ENCODE assay signal across 1 cellular context in the genomic region with DNA sequence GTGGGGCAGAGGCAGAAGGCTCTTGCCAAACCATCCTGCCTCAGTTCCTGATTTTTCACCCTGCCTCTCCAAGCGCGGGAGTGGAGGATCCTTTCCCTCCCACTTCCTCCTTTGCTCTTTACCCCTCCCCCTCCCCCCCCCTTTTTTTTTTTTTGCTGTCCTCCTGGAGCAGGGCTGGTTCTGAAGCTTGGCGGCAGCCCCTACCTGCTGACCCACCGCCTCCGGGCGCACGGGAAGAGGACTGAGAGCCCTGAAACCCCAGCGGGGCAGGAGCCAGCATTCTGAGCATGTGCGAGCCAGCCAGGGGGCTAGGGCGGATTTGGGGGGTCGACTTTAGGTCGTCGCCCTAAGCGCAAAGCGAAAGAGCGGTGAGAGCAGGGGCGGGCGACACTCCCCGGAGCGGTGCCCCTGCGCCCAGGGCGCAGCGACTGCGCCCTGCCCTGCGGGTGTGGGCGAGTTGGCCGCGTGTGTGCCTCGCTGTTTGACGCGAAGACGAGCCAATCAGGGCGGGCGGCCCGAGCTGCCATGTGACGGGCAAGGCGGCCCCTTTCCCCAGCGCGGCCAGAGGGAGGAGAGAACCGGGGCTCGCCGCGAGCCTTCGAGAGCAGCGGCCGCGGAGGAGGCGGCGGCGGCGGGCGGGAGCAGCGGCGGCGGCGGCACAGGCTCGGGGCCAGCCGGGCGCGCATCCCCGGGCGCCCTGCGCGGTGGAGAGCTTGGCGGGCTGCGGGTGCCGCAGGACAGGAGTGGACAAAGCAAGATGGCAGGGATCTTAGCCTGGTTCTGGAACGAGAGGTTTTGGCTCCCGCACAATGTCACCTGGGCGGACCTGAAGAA.
A peak's percentile ranks its signal among the peaks of the same experiment; 100 is the strongest.
TF ChIP-seq lines count a peak whose summit lies in the region.

Gene CERS6 (plus strand): TSS at position 581 of the 834 bp plus-strand sequence. CDS start 177 bp downstream, at position 758.

TF ChIP-seq in K562, 482 proteins besides CTCF, POLR2A, EP300 and RAD21 (continued from another document and continues in another):
- TF ChIP-seq, protein P1, sequence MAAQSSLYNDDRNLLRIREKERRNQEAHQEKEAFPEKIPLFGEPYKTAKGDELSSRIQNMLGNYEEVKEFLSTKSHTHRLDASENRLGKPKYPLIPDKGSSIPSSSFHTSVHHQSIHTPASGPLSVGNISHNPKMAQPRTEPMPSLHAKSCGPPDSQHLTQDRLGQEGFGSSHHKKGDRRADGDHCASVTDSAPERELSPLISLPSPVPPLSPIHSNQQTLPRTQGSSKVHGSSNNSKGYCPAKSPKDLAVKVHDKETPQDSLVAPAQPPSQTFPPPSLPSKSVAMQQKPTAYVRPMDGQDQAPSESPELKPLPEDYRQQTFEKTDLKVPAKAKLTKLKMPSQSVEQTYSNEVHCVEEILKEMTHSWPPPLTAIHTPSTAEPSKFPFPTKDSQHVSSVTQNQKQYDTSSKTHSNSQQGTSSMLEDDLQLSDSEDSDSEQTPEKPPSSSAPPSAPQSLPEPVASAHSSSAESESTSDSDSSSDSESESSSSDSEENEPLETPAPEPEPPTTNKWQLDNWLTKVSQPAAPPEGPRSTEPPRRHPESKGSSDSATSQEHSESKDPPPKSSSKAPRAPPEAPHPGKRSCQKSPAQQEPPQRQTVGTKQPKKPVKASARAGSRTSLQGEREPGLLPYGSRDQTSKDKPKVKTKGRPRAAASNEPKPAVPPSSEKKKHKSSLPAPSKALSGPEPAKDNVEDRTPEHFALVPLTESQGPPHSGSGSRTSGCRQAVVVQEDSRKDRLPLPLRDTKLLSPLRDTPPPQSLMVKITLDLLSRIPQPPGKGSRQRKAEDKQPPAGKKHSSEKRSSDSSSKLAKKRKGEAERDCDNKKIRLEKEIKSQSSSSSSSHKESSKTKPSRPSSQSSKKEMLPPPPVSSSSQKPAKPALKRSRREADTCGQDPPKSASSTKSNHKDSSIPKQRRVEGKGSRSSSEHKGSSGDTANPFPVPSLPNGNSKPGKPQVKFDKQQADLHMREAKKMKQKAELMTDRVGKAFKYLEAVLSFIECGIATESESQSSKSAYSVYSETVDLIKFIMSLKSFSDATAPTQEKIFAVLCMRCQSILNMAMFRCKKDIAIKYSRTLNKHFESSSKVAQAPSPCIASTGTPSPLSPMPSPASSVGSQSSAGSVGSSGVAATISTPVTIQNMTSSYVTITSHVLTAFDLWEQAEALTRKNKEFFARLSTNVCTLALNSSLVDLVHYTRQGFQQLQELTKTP (IDR thresholded peaks at IDR 0.05; ENCODE audit: low read depth in 1 of 2, partially characterized antibody in 2 of 2): peak in 1 of 2 experiments; percentile 62
- TF ChIP-seq NUFIP1 (IDR thresholded peaks at IDR 0.05; ENCODE audit: partially characterized antibody) (no peak), ZFPM2 (CRISPR knock-in tag; IDR thresholded peaks at IDR 0.05) (no peak), ZNF444 (CRISPR knock-in tag; IDR thresholded peaks at IDR 0.05) (peak; percentile 25; the same call in 1 of the 2 replicates), EZH2 (IDR thresholded peaks at IDR 0.05; ENCODE audit: borderline replicate concordance, low read depth, low read length) (no peak), ELK3 (CRISPR knock-in tag; IDR thresholded peaks at IDR 0.05) (no peak), DNMT1 (IDR thresholded peaks at IDR 0.05) (no peak), MYNN (IDR thresholded peaks at IDR 0.05) (no peak; the same call in 1 of the 2 replicates), MYNN (CRISPR knock-in tag; IDR thresholded peaks at IDR 0.05) (no peak), ZNF586 (CRISPR knock-in tag; conservative IDR thresholded peaks at IDR 0.05) (no peak), ZNF311 (CRISPR knock-in tag; IDR thresholded peaks at IDR 0.05) (no peak), CHD2 (IDR thresholded peaks at IDR 0.05; ENCODE audit: low read depth, low read length) (no peak), ZNF76 (CRISPR knock-in tag; IDR thresholded peaks at IDR 0.05; ENCODE audit: borderline replicate concordance) (no peak), BMI1 (IDR thresholded peaks at IDR 0.05; ENCODE audit: low read length) (no peak), HDAC1 (IDR thresholded peaks at IDR 0.05) (peak in 1 of 2 experiments; percentile 79; a peak in 2 of 4 replicates), ZBTB5 (IDR thresholded peaks at IDR 0.05) (no peak), TGIF2 (CRISPR knock-in tag; IDR thresholded peaks at IDR 0.05) (peak; percentile 79; the same call in 1 of the 2 replicates), ZNF165 (CRISPR knock-in tag; IDR thresholded peaks at IDR 0.05; ENCODE audit: borderline replicate concordance) (no peak), ZNF121 (CRISPR knock-in tag; conservative IDR thresholded peaks at IDR 0.05) (peak; percentile 55), HNRNPL (IDR thresholded peaks at IDR 0.05; ENCODE audit: low read depth, low read length) (peak; percentile 99), TCF3 (CRISPR knock-in tag; IDR thresholded peaks at IDR 0.05) (no peak), C11orf30 (IDR thresholded peaks at IDR 0.05; ENCODE audit: low read depth) (no peak), EHMT2 (IDR thresholded peaks at IDR 0.05) (no peak), MXI1 (IDR thresholded peaks at IDR 0.05; ENCODE audit: low read depth, low read length) (no peak), PML (IDR thresholded peaks at IDR 0.05; ENCODE audit: low read length) (peak; percentile 51; the same call in 1 of the 2 replicates), POU5F1 (IDR thresholded peaks at IDR 0.05; ENCODE audit: borderline replicate concordance, low read depth, low read length, partially characterized antibody) (no peak), ZNF277 (CRISPR knock-in tag; IDR thresholded peaks at IDR 0.05; ENCODE audit: borderline replicate concordance) (no peak), ASH1L (IDR thresholded peaks at IDR 0.05; ENCODE audit: borderline replicate concordance, low read depth, partially characterized antibody) (no peak), ETS1 (conservative IDR thresholded peaks at IDR 0.05; ENCODE audit: control insufficient read depth, low read depth, low read length) (peak; percentile 60; the same call in 1 of the 2 replicates), ETS2 (tag; IDR thresholded peaks at IDR 0.05; ENCODE audit: borderline replicate concordance, poor library complexity, severe bottlenecking) (no peak), DIDO1 (tag; IDR thresholded peaks at IDR 0.05; ENCODE audit: low read depth) (no peak), ZNF785 (CRISPR knock-in tag; IDR thresholded peaks at IDR 0.05) (no peak), PHF8 (IDR thresholded peaks at IDR 0.05; ENCODE audit: borderline replicate concordance, low read length) (peak; percentile 81; the same call in 1 of the 2 replicates), ZBED1 (IDR thresholded peaks at IDR 0.05) (no peak), XRCC5 (IDR thresholded peaks at IDR 0.05; ENCODE audit: low read depth, low read length) (no peak), ZNF146 (CRISPR knock-in tag; IDR thresholded peaks at IDR 0.05; ENCODE audit: unreplicated experiment) (no peak), ZNF699 (CRISPR knock-in tag; IDR thresholded peaks at IDR 0.05; ENCODE audit: insufficient replicate concordance) (no peak), TEAD2 (tag; IDR thresholded peaks at IDR 0.05) (no peak), LARP7 (IDR thresholded peaks at IDR 0.05) (no peak), COPS2 (conservative IDR thresholded peaks at IDR 0.05) (no peak), RFX7 (CRISPR knock-in tag; IDR thresholded peaks at IDR 0.05) (no peak), THRB (CRISPR knock-in tag; conservative IDR thresholded peaks at IDR 0.05) (no peak), FOXO4 (CRISPR knock-in tag; IDR thresholded peaks at IDR 0.05) (no peak), PHF20 (IDR thresholded peaks at IDR 0.05; ENCODE audit: partially characterized antibody) (no peak)
- TF ChIP-seq, protein P2, sequence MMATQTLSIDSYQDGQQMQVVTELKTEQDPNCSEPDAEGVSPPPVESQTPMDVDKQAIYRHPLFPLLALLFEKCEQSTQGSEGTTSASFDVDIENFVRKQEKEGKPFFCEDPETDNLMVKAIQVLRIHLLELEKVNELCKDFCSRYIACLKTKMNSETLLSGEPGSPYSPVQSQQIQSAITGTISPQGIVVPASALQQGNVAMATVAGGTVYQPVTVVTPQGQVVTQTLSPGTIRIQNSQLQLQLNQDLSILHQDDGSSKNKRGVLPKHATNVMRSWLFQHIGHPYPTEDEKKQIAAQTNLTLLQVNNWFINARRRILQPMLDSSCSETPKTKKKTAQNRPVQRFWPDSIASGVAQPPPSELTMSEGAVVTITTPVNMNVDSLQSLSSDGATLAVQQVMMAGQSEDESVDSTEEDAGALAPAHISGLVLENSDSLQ (IDR thresholded peaks at IDR 0.05): peak; percentile 98
- TF ChIP-seq, protein P3, sequence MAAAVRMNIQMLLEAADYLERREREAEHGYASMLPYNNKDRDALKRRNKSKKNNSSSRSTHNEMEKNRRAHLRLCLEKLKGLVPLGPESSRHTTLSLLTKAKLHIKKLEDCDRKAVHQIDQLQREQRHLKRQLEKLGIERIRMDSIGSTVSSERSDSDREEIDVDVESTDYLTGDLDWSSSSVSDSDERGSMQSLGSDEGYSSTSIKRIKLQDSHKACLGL (CRISPR knock-in tag; IDR thresholded peaks at IDR 0.05; ENCODE audit: borderline replicate concordance, poor library complexity, severe bottlenecking): no peak
- TF ChIP-seq, protein P4, sequence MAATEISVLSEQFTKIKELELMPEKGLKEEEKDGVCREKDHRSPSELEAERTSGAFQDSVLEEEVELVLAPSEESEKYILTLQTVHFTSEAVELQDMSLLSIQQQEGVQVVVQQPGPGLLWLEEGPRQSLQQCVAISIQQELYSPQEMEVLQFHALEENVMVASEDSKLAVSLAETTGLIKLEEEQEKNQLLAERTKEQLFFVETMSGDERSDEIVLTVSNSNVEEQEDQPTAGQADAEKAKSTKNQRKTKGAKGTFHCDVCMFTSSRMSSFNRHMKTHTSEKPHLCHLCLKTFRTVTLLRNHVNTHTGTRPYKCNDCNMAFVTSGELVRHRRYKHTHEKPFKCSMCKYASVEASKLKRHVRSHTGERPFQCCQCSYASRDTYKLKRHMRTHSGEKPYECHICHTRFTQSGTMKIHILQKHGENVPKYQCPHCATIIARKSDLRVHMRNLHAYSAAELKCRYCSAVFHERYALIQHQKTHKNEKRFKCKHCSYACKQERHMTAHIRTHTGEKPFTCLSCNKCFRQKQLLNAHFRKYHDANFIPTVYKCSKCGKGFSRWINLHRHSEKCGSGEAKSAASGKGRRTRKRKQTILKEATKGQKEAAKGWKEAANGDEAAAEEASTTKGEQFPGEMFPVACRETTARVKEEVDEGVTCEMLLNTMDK (IDR thresholded peaks at IDR 0.05; ENCODE audit: borderline replicate concordance, insufficient read depth, low read depth, low read length, poor library complexity, severe bottlenecking): no peak
